Comparison of ENCODE assay signal across 1 cellular context in genomic region chr21:41371698-41372030, GRCh38.
TF ChIP-seq lines count a peak whose summit lies in the region.

No MANE protein-coding gene starts in this region.

TF ChIP-seq in WTC11, 78 proteins besides CTCF, POLR2A, EP300 and RAD21:
- TF ChIP-seq TEAD1 (CRISPR knock-in tag; IDR thresholded peaks at IDR 0.05) (no peak), SMAD3 (CRISPR knock-in tag; IDR thresholded peaks at IDR 0.05; ENCODE audit: borderline replicate concordance) (no peak), TP53 (CRISPR knock-in tag; IDR thresholded peaks at IDR 0.05) (no peak), E2F4 (CRISPR knock-in tag; IDR thresholded peaks at IDR 0.05; ENCODE audit: borderline replicate concordance, low read depth) (no peak), AFF4 (CRISPR knock-in tag; IDR thresholded peaks at IDR 0.05; ENCODE audit: borderline replicate concordance) (no peak), ZBTB21 (CRISPR knock-in tag; IDR thresholded peaks at IDR 0.05; ENCODE audit: borderline replicate concordance) (no peak), TEAD4 (CRISPR knock-in tag; IDR thresholded peaks at IDR 0.05) (no peak), RORB (CRISPR knock-in tag; IDR thresholded peaks at IDR 0.05) (no peak), CREM (CRISPR knock-in tag; IDR thresholded peaks at IDR 0.05) (no peak), GTF2I (CRISPR knock-in tag; conservative IDR thresholded peaks at IDR 0.05) (no peak), NR2C2 (CRISPR knock-in tag; IDR thresholded peaks at IDR 0.05) (no peak)
- TF ChIP-seq, protein P1, sequence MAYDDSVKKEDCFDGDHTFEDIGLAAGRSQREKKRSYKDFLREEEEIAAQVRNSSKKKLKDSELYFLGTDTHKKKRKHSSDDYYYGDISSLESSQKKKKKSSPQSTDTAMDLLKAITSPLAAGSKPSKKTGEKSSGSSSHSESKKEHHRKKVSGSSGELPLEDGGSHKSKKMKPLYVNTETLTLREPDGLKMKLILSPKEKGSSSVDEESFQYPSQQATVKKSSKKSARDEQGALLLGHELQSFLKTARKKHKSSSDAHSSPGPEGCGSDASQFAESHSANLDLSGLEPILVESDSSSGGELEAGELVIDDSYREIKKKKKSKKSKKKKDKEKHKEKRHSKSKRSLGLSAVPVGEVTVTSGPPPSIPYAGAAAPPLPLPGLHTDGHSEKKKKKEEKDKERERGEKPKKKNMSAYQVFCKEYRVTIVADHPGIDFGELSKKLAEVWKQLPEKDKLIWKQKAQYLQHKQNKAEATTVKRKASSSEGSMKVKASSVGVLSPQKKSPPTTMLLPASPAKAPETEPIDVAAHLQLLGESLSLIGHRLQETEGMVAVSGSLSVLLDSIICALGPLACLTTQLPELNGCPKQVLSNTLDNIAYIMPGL (CRISPR knock-in tag; IDR thresholded peaks at IDR 0.05): no peak
- TF ChIP-seq, protein P2, sequence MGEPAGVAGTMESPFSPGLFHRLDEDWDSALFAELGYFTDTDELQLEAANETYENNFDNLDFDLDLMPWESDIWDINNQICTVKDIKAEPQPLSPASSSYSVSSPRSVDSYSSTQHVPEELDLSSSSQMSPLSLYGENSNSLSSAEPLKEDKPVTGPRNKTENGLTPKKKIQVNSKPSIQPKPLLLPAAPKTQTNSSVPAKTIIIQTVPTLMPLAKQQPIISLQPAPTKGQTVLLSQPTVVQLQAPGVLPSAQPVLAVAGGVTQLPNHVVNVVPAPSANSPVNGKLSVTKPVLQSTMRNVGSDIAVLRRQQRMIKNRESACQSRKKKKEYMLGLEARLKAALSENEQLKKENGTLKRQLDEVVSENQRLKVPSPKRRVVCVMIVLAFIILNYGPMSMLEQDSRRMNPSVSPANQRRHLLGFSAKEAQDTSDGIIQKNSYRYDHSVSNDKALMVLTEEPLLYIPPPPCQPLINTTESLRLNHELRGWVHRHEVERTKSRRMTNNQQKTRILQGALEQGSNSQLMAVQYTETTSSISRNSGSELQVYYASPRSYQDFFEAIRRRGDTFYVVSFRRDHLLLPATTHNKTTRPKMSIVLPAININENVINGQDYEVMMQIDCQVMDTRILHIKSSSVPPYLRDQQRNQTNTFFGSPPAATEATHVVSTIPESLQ (CRISPR knock-in tag; IDR thresholded peaks at IDR 0.05): no peak
- TF ChIP-seq, protein P3, sequence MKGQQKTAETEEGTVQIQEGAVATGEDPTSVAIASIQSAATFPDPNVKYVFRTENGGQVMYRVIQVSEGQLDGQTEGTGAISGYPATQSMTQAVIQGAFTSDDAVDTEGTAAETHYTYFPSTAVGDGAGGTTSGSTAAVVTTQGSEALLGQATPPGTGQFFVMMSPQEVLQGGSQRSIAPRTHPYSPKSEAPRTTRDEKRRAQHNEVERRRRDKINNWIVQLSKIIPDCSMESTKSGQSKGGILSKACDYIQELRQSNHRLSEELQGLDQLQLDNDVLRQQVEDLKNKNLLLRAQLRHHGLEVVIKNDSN (CRISPR knock-in tag; IDR thresholded peaks at IDR 0.05): no peak
